11 cellular contexts compared by ENCODE assay signal in genomic region chrX:142089193-142089592, GRCh38.
A peak's percentile ranks its signal among the peaks of the same experiment; 100 is the strongest.
DNase-seq lines count a peak whose midpoint lies in the region; ATAC-seq, FAIRE-seq and TF ChIP-seq lines count a peak whose summit lies in the region.
"Had no signal": no experiment of that assay in that cellular context is flagged by ENCODE, and none has a peak within 500 bp of the region (broad histone marks: within the 10 kb centered on the region; RNA-seq: fewer than 3 reads in every experiment).

No MANE protein-coding gene starts in this region.

- H3K9ac ChIP-seq in adipocyte (ENCODE audit: low read length) (no peak overlapping the region), kidney (ENCODE audit: low read length in 2 of 2) (no peak overlapping the region)

- CTCF ChIA-PET in HEK293T (lab: Yijun Ruan, JAX), result interaction anchor here (0.9 kb wide), 1 partner anchor 18 kb away, joined by 3 read pairs; no protein-coding TSS in a partner anchor

- ATAC-seq in HG02938 (IDR thresholded peaks at IDR 0.05; ENCODE audit: unreplicated experiment), result no peak
- ATAC-seq in GM21360 (IDR thresholded peaks at IDR 0.05; ENCODE audit: unreplicated experiment), result no peak
- ATAC-seq in mucosa of descending colon, result no peak
- ATAC-seq: naive thymus-derived CD4-positive, alpha-beta T cell had no signal

- H3K36me3 ChIP-seq in adipocyte (ENCODE audit: control insufficient read depth, insufficient read depth, low read length, severe bottlenecking), result no peaks in the 10 kb centered on the region
- H3K36me3 ChIP-seq in kidney (ENCODE audit: control insufficient read depth in 1 of 2, insufficient read depth in 2 of 2, low read length in 2 of 2), result no peaks in the 10 kb centered on the region
- H3K36me3 ChIP-seq in mucosa of descending colon (ENCODE audit: low read depth), result no peaks in the 10 kb centered on the region

- DNase-seq in AG08396 (ENCODE audit: low spot score) (peak; percentile 1), HEK293T (ENCODE audit: extremely low spot score) (peak; percentile 10), adipocyte (ENCODE audit: low read depth) (peak; percentile 40), kidney (no peak), RKO (ENCODE audit: low spot score) (no peak), mucosa of descending colon (no peak)
- DNase-seq: activated T-cell treated with anti-CD3 and anti-CD28 coated beads, Interleukin-2, amount 50 U/mL, for 24 hours; erythroblast; naive thymus-derived CD4-positive, alpha-beta T cell had no signal

- H3K4me3 ChIP-seq in adipocyte (ENCODE audit: low read length) (no peak overlapping the region), kidney (ENCODE audit: low read length in 2 of 2) (no peak overlapping the region), mucosa of descending colon (no peak overlapping the region)

- H3K4me1 ChIP-seq in adipocyte (ENCODE audit: control insufficient read depth, insufficient read depth, low read length) (no peaks in the 10 kb centered on the region), kidney (ENCODE audit: control insufficient read depth in 1 of 2, insufficient read depth in 1 of 2, low read depth in 1 of 2, low read length in 2 of 2) (no peaks in the 10 kb centered on the region), mucosa of descending colon (ENCODE audit: low read depth) (no peaks in the 10 kb centered on the region)

- POLR2A ChIA-PET in HEK293T (lab: Yijun Ruan, JAX), result no interaction called here

- FAIRE-seq in kidney (lab: Jason Lieb, UNC), result peak; percentile 70

- H3K27ac ChIP-seq in kidney (ENCODE audit: low read depth in 2 of 2, low read length in 2 of 2), result no peak overlapping the region

- intact Hi-C loops in kidney (cut with DNase I) (no loop called here), mucosa of descending colon (cut with DNase I, micrococcal nuclease) (no loop called here)

- TF ChIP-seq CTCF in kidney (IDR thresholded peaks at IDR 0.05; ENCODE audit: borderline replicate concordance, extremely low read depth, insufficient read depth) (peak; percentile 8), mucosa of descending colon (IDR thresholded peaks at IDR 0.05) (no peak)

- no peaks in the 10 kb centered on the region for H3K9me3 ChIP-seq in adipocyte (ENCODE audit: control insufficient read depth, low read length)
- H3K9me3 ChIP-seq in kidney (ENCODE audit: control insufficient read depth in 1 of 2, low read length in 2 of 2), result no peaks in the 10 kb centered on the region
- no peaks in the 10 kb centered on the region for H3K9me3 ChIP-seq in mucosa of descending colon

- H3K27me3 ChIP-seq in adipocyte (replicated peaks; ENCODE audit: control insufficient read depth, insufficient read depth, low read length), result no peaks in the 10 kb centered on the region

TF ChIP-seq in HEK293T, 16 proteins besides CTCF, POLR2A, EP300 and RAD21:
- TF ChIP-seq CTBP1 (IDR thresholded peaks at IDR 0.05; ENCODE audit: borderline replicate concordance) (no peak), LEF1 (IDR thresholded peaks at IDR 0.05; ENCODE audit: borderline replicate concordance) (no peak), FOXK2 (IDR thresholded peaks at IDR 0.05) (no peak), FOXM1 (IDR thresholded peaks at IDR 0.05; ENCODE audit: borderline replicate concordance) (no peak), NFRKB (IDR thresholded peaks at IDR 0.05) (no peak), ZNF384 (IDR thresholded peaks at IDR 0.05) (no peak), PKNOX1 (IDR thresholded peaks at IDR 0.05) (no peak), ELF4 (IDR thresholded peaks at IDR 0.05) (no peak), ARNT (IDR thresholded peaks at IDR 0.05) (no peak), SUZ12 (IDR thresholded peaks at IDR 0.05) (no peak), BHLHE40 (IDR thresholded peaks at IDR 0.05; ENCODE audit: borderline replicate concordance) (no peak), HDGF (IDR thresholded peaks at IDR 0.05; ENCODE audit: borderline replicate concordance) (no peak), TARDBP (IDR thresholded peaks at IDR 0.05) (no peak), L3MBTL2 (conservative IDR thresholded peaks at IDR 0.05) (no peak), FOXA1 (IDR thresholded peaks at IDR 0.05) (no peak), SP1 (IDR thresholded peaks at IDR 0.05) (no peak)

Comparison
In these comparisons a context has a peak if more than half of its experiments do, and no peak if none do; other contexts are left out.
1. DNase-seq: peak in AG08396 (single experiment), HEK293T (single experiment) and adipocyte (single experiment); none in kidney (single experiment), RKO (single experiment) and mucosa of descending colon (0 of 3).